1 cellular context compared by ENCODE assay signal in the genomic region with DNA sequence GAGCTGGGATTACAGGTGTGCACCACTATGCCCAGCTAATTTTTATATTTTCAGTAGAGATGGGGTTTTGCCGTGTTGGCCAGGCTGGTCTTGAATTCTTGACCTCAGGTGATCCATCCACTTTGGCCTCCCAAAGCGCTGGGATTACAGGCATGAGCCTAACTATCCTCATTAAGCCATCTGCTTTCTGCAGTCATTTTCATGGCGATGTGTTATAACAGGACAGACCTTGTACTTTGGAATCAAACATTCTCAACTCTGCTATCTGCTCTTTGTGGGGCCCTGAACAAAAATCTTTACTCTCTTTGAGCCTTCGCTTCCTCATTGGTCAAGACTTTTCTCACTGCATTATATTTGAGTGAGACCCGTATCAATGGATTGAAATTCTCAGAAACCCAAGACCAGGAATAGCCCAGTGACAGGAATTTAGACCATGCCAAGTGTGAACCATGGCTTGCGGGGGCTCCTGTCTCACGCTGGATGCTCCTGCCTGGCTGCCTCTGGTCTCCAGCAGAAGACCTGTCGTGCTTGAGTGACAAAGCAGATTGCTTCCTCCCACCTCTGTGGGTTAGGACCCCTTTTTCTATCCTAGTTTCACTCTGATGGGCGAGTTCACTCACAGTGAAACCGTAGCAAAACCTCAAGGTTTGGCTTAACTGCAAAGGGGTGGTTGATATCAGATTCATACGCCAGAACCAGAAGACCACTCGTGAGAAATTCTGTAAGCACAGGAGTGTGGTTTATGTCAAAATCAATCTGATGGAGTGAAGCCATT.
TF ChIP-seq lines count a peak whose summit lies in the region.

No MANE protein-coding gene starts in this region.

TF ChIP-seq in HepG2, 621 proteins besides CTCF, POLR2A, EP300 and RAD21 (continued from another document and continues in another):
- TF ChIP-seq KDM3A (CRISPR knock-in tag; IDR thresholded peaks at IDR 0.05; ENCODE audit: low read depth) (no peak), ZMYM4 (CRISPR knock-in tag; IDR thresholded peaks at IDR 0.05) (peak; percentile 85), MTF1 (CRISPR knock-in tag; IDR thresholded peaks at IDR 0.05) (no peak), ZNF282 (IDR thresholded peaks at IDR 0.05; ENCODE audit: partially characterized antibody) (no peak), ZBTB20 (CRISPR knock-in tag; IDR thresholded peaks at IDR 0.05; ENCODE audit: borderline replicate concordance, low read depth) (no peak), HNRNPLL (IDR thresholded peaks at IDR 0.05; ENCODE audit: low read depth, low read length, poor library complexity, severe bottlenecking) (no peak), ZNF772 (CRISPR knock-in tag; IDR thresholded peaks at IDR 0.05) (no peak), ZNF841 (CRISPR knock-in tag; IDR thresholded peaks at IDR 0.05; ENCODE audit: borderline replicate concordance) (no peak), ZFX (CRISPR knock-in tag; IDR thresholded peaks at IDR 0.05; ENCODE audit: low read depth) (no peak), NFE2 (CRISPR knock-in tag; IDR thresholded peaks at IDR 0.05) (no peak), MBD4 (IDR thresholded peaks at IDR 0.05; ENCODE audit: borderline replicate concordance, low read length) (no peak), ZNF382 (CRISPR knock-in tag; IDR thresholded peaks at IDR 0.05; ENCODE audit: borderline replicate concordance) (no peak), TBX2 (CRISPR knock-in tag; IDR thresholded peaks at IDR 0.05; ENCODE audit: borderline replicate concordance) (peak; percentile 40; the same call in 1 of the 2 replicates), ZNF780A (CRISPR knock-in tag; IDR thresholded peaks at IDR 0.05) (no peak), THYN1 (CRISPR knock-in tag; IDR thresholded peaks at IDR 0.05; ENCODE audit: borderline replicate concordance, low read depth) (no peak), SYNCRIP (IDR thresholded peaks at IDR 0.05; ENCODE audit: insufficient read depth, low read depth, low read length) (no peak), ZBTB3 (CRISPR knock-in tag; IDR thresholded peaks at IDR 0.05; ENCODE audit: borderline replicate concordance, low read depth) (no peak), HOXA9 (CRISPR knock-in tag; IDR thresholded peaks at IDR 0.05; ENCODE audit: borderline replicate concordance) (no peak), ZNF30 (CRISPR knock-in tag; IDR thresholded peaks at IDR 0.05) (no peak), ZBTB21 (CRISPR knock-in tag; IDR thresholded peaks at IDR 0.05) (no peak), NBN (conservative IDR thresholded peaks at IDR 0.05) (no peak), BORCS8-MEF2B (CRISPR knock-in tag; IDR thresholded peaks at IDR 0.05) (no peak), PAF1 (CRISPR knock-in tag; IDR thresholded peaks at IDR 0.05) (no peak), TAF1 (CRISPR knock-in tag; IDR thresholded peaks at IDR 0.05) (no peak), RARG (CRISPR knock-in tag; IDR thresholded peaks at IDR 0.05; ENCODE audit: low read depth) (no peak), ELF3 (CRISPR knock-in tag; IDR thresholded peaks at IDR 0.05) (no peak), ZNF672 (CRISPR knock-in tag; IDR thresholded peaks at IDR 0.05) (no peak), ZNF253 (CRISPR knock-in tag; IDR thresholded peaks at IDR 0.05; ENCODE audit: borderline replicate concordance) (no peak), HMGA1 (CRISPR knock-in tag; conservative IDR thresholded peaks at IDR 0.05) (no peak), ZNF333 (CRISPR knock-in tag; IDR thresholded peaks at IDR 0.05; ENCODE audit: borderline replicate concordance) (no peak), HOXA5 (CRISPR knock-in tag; IDR thresholded peaks at IDR 0.05) (no peak), ZNF546 (CRISPR knock-in tag; conservative IDR thresholded peaks at IDR 0.05) (no peak), SMAD3 (CRISPR knock-in tag; IDR thresholded peaks at IDR 0.05) (0 out of 2 replicates have a peak, but pooled peaks have one; percentile 27), ZNF230 (CRISPR knock-in tag; IDR thresholded peaks at IDR 0.05) (no peak)
- TF ChIP-seq, protein P1, sequence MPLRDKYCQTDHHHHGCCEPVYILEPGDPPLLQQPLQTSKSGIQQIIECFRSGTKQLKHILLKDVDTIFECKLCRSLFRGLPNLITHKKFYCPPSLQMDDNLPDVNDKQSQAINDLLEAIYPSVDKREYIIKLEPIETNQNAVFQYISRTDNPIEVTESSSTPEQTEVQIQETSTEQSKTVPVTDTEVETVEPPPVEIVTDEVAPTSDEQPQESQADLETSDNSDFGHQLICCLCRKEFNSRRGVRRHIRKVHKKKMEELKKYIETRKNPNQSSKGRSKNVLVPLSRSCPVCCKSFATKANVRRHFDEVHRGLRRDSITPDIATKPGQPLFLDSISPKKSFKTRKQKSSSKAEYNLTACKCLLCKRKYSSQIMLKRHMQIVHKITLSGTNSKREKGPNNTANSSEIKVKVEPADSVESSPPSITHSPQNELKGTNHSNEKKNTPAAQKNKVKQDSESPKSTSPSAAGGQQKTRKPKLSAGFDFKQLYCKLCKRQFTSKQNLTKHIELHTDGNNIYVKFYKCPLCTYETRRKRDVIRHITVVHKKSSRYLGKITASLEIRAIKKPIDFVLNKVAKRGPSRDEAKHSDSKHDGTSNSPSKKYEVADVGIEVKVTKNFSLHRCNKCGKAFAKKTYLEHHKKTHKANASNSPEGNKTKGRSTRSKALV (CRISPR knock-in tag; IDR thresholded peaks at IDR 0.05): no peak
- TF ChIP-seq, protein P2, sequence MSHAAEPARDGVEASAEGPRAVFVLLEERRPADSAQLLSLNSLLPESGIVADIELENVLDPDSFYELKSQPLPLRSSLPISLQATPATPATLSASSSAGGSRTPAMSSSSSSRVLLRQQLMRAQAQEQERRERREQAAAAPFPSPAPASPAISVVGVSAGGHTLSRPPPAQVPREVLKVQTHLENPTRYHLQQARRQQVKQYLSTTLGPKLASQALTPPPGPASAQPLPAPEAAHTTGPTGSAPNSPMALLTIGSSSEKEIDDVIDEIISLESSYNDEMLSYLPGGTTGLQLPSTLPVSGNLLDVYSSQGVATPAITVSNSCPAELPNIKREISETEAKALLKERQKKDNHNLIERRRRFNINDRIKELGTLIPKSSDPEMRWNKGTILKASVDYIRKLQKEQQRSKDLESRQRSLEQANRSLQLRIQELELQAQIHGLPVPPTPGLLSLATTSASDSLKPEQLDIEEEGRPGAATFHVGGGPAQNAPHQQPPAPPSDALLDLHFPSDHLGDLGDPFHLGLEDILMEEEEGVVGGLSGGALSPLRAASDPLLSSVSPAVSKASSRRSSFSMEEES (CRISPR knock-in tag; IDR thresholded peaks at IDR 0.05): no peak
- TF ChIP-seq, protein P3, sequence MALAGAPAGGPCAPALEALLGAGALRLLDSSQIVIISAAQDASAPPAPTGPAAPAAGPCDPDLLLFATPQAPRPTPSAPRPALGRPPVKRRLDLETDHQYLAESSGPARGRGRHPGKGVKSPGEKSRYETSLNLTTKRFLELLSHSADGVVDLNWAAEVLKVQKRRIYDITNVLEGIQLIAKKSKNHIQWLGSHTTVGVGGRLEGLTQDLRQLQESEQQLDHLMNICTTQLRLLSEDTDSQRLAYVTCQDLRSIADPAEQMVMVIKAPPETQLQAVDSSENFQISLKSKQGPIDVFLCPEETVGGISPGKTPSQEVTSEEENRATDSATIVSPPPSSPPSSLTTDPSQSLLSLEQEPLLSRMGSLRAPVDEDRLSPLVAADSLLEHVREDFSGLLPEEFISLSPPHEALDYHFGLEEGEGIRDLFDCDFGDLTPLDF (CRISPR knock-in tag; IDR thresholded peaks at IDR 0.05): no peak
- TF ChIP-seq, protein P4, sequence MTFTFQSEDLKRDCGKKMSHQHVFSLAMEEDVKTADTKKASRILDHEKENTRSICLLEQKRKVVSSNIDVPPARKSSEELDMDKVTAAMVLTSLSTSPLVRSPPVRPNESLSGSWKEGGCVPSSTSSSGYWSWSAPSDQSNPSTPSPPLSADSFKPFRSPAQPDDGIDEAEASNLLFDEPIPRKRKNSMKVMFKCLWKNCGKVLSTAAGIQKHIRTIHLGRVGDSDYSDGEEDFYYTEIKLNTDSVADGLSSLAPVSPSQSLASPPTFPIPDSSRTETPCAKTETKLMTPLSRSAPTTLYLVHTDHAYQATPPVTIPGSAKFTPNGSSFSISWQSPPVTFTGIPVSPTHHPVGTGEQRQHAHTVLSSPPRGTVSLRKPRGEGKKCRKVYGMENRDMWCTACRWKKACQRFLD (CRISPR knock-in tag; IDR thresholded peaks at IDR 0.05; ENCODE audit: borderline replicate concordance): no peak
- TF ChIP-seq, protein P5, sequence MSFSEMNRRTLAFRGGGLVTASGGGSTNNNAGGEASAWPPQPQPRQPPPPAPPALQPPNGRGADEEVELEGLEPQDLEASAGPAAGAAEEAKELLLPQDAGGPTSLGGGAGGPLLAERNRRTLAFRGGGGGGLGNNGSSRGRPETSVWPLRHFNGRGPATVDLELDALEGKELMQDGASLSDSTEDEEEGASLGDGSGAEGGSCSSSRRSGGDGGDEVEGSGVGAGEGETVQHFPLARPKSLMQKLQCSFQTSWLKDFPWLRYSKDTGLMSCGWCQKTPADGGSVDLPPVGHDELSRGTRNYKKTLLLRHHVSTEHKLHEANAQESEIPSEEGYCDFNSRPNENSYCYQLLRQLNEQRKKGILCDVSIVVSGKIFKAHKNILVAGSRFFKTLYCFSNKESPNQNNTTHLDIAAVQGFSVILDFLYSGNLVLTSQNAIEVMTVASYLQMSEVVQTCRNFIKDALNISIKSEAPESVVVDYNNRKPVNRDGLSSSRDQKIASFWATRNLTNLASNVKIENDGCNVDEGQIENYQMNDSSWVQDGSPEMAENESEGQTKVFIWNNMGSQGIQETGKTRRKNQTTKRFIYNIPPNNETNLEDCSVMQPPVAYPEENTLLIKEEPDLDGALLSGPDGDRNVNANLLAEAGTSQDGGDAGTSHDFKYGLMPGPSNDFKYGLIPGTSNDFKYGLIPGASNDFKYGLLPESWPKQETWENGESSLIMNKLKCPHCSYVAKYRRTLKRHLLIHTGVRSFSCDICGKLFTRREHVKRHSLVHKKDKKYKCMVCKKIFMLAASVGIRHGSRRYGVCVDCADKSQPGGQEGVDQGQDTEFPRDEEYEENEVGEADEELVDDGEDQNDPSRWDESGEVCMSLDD (CRISPR knock-in tag; IDR thresholded peaks at IDR 0.05; ENCODE audit: borderline replicate concordance): no peak
- TF ChIP-seq, protein P6, sequence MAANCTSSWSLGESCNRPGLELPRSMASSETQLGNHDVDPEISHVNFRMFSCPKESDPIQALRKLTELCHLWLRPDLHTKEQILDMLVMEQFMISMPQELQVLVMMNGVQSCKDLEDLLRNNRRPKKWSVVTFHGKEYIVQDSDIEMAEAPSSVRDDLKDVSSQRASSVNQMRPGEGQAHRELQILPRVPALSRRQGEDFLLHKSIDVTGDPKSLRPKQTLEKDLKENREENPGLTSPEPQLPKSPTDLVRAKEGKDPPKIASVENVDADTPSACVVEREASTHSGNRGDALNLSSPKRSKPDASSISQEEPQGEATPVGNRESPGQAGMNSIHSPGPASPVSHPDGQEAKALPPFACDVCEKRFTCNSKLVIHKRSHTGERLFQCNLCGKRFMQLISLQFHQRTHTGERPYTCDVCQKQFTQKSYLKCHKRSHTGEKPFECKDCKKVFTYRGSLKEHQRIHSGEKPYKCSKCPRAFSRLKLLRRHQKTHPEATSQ (CRISPR knock-in tag; IDR thresholded peaks at IDR 0.05; ENCODE audit: borderline replicate concordance): no peak
- TF ChIP-seq, protein P7, sequence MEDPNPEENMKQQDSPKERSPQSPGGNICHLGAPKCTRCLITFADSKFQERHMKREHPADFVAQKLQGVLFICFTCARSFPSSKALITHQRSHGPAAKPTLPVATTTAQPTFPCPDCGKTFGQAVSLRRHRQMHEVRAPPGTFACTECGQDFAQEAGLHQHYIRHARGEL (CRISPR knock-in tag; IDR thresholded peaks at IDR 0.05): no peak
- TF ChIP-seq, protein P8, sequence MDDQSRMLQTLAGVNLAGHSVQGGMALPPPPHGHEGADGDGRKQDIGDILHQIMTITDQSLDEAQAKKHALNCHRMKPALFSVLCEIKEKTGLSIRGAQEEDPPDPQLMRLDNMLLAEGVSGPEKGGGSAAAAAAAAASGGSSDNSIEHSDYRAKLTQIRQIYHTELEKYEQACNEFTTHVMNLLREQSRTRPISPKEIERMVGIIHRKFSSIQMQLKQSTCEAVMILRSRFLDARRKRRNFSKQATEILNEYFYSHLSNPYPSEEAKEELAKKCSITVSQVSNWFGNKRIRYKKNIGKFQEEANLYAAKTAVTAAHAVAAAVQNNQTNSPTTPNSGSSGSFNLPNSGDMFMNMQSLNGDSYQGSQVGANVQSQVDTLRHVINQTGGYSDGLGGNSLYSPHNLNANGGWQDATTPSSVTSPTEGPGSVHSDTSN (CRISPR knock-in tag; IDR thresholded peaks at IDR 0.05; ENCODE audit: borderline replicate concordance): no peak
- TF ChIP-seq, protein P9, sequence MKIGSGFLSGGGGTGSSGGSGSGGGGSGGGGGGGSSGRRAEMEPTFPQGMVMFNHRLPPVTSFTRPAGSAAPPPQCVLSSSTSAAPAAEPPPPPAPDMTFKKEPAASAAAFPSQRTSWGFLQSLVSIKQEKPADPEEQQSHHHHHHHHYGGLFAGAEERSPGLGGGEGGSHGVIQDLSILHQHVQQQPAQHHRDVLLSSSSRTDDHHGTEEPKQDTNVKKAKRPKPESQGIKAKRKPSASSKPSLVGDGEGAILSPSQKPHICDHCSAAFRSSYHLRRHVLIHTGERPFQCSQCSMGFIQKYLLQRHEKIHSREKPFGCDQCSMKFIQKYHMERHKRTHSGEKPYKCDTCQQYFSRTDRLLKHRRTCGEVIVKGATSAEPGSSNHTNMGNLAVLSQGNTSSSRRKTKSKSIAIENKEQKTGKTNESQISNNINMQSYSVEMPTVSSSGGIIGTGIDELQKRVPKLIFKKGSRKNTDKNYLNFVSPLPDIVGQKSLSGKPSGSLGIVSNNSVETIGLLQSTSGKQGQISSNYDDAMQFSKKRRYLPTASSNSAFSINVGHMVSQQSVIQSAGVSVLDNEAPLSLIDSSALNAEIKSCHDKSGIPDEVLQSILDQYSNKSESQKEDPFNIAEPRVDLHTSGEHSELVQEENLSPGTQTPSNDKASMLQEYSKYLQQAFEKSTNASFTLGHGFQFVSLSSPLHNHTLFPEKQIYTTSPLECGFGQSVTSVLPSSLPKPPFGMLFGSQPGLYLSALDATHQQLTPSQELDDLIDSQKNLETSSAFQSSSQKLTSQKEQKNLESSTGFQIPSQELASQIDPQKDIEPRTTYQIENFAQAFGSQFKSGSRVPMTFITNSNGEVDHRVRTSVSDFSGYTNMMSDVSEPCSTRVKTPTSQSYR (CRISPR knock-in tag; IDR thresholded peaks at IDR 0.05; ENCODE audit: borderline replicate concordance): no peak; the same call in 1 of the 2 replicates
- TF ChIP-seq, protein P10, sequence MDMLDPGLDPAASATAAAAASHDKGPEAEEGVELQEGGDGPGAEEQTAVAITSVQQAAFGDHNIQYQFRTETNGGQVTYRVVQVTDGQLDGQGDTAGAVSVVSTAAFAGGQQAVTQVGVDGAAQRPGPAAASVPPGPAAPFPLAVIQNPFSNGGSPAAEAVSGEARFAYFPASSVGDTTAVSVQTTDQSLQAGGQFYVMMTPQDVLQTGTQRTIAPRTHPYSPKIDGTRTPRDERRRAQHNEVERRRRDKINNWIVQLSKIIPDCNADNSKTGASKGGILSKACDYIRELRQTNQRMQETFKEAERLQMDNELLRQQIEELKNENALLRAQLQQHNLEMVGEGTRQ (IDR thresholded peaks at IDR 0.05; ENCODE audit: low read depth, low read length): no peak
- TF ChIP-seq, protein P10 (CRISPR knock-in tag; IDR thresholded peaks at IDR 0.05; ENCODE audit: borderline replicate concordance): no peak
